16 cellular contexts compared by ENCODE assay signal in genomic region chr1:205782627-205783470, GRCh38. TPM values are rescaled to one million over a fixed set of nuclear protein-coding genes. Genes with fewer than 3 reads are reported as not detected.
DNase-seq lines count a peak whose midpoint lies in the region; ATAC-seq and TF ChIP-seq lines count a peak whose summit lies in the region.
"Had no signal": no experiment of that assay in that cellular context is flagged by ENCODE, and none has a peak within 500 bp of the region (broad histone marks: within the 10 kb centered on the region; RNA-seq: fewer than 3 reads in every experiment).

No MANE protein-coding gene starts in this region.

- peaks cover 4 to 9% (median 6%) of the 10 kb centered on the region in 4 donors for H3K4me1 Mint-ChIP-seq in CD4-positive, CD25-positive, alpha-beta regulatory T cell
- H3K4me1 Mint-ChIP-seq in activated T-helper 1 cell treated with anti-CD3 and anti-CD28 coated beads, Interleukin-12 subunit alpha, Interleukin-12 subunit beta, Interleukin-2, Interleukin-4 antibody, amounts not matched to agents 30 ng/mL and 10 ng/mL and 1 ng/mL, durations not matched to agents 14 hours and 24 hours and 36 hours (ENCODE audit: low read depth): peaks cover 22% of the 10 kb centered on the region
- no peaks in the 10 kb centered on the region for H3K4me1 Mint-ChIP-seq in glutamatergic neuron (ENCODE audit: low read depth, unreplicated experiment)

- intact Hi-C loops in activated T-helper 1 cell treated with anti-CD3 and anti-CD28 coated beads, Interleukin-12 subunit alpha, Interleukin-12 subunit beta, Interleukin-2, Interleukin-4 antibody, amounts not matched to agents 30 ng/mL and 10 ng/mL and 1 ng/mL, durations not matched to agents 14 hours and 24 hours and 36 hours (cut with micrococcal nuclease): loop anchor here (2.0 kb wide), 1 partner anchor 124 kb away; no protein-coding TSS in a partner anchor

- no peak for TF ChIP-seq CTCF in glutamatergic neuron (IDR thresholded peaks at IDR 0.05; ENCODE audit: partially characterized antibody, unreplicated experiment)

- H3K36me3 ChIP-seq in CD4-positive, CD25-positive, alpha-beta regulatory T cell (ENCODE audit: control insufficient read depth, insufficient read depth, low read length): no peaks in the 10 kb centered on the region
- H3K36me3 ChIP-seq: transverse colon had no signal

- no peaks in the 10 kb centered on the region for H3K27me3 Mint-ChIP-seq in CD4-positive, CD25-positive, alpha-beta regulatory T cell
- H3K27me3 Mint-ChIP-seq in activated T-helper 1 cell treated with anti-CD3 and anti-CD28 coated beads, Interleukin-12 subunit alpha, Interleukin-12 subunit beta, Interleukin-2, Interleukin-4 antibody, amounts not matched to agents 30 ng/mL and 10 ng/mL and 1 ng/mL, durations not matched to agents 14 hours and 24 hours and 36 hours (ENCODE audit: insufficient read depth): no peaks in the 10 kb centered on the region
- peaks cover 4% of the 10 kb centered on the region for H3K27me3 Mint-ChIP-seq in glutamatergic neuron (ENCODE audit: unreplicated experiment)
- H3K27me3 Mint-ChIP-seq: progenitor cell of endocrine pancreas had no signal

- H3K4me3 Mint-ChIP-seq in CD4-positive, CD25-positive, alpha-beta regulatory T cell: no peak overlapping the region
- H3K4me3 Mint-ChIP-seq in activated T-helper 1 cell treated with anti-CD3 and anti-CD28 coated beads, Interleukin-12 subunit alpha, Interleukin-12 subunit beta, Interleukin-2, Interleukin-4 antibody, amounts not matched to agents 30 ng/mL and 10 ng/mL and 1 ng/mL, durations not matched to agents 14 hours and 24 hours and 36 hours: no peak overlapping the region
- no peak overlapping the region for H3K4me3 Mint-ChIP-seq in glutamatergic neuron (ENCODE audit: unreplicated experiment)

- no peak overlapping the region for H3K4me3 ChIP-seq in CD4-positive, CD25-positive, alpha-beta regulatory T cell (ENCODE audit: low read depth, low read length)
- H3K4me3 ChIP-seq: mucosa of descending colon, transverse colon had no signal

- H3K27me3 ChIP-seq in CD4-positive, CD25-positive, alpha-beta regulatory T cell (ENCODE audit: control insufficient read depth, insufficient read depth, low read length): no peaks in the 10 kb centered on the region
- H3K27me3 ChIP-seq: transverse colon had no signal

- in situ Hi-C loops in ACHN (cut with HindIII; ENCODE audit: low pct_ligation_motif_present, low pct_unique_long_range_greater_than_20kb, low sequenced_read_pairs): no loop called here

- H3K9me3 ChIP-seq in CD4-positive, CD25-positive, alpha-beta regulatory T cell (ENCODE audit: control insufficient read depth in 2 of 2, low read length in 2 of 2): no peaks in the 10 kb centered on the region
- H3K9me3 ChIP-seq: mucosa of descending colon, transverse colon had no signal

- no peak overlapping the region for H3K27ac ChIP-seq in CD4-positive, CD25-positive, alpha-beta regulatory T cell (ENCODE audit: insufficient read depth, low read length, poor library complexity, severe bottlenecking)
- H3K27ac ChIP-seq: transverse colon had no signal

- ATAC-seq in CD4-positive, CD25-positive, alpha-beta regulatory T cell (ENCODE audit: low read depth in 2 of 2): peak; percentile 50 to 87
- no peak for ATAC-seq in GM18858 (IDR thresholded peaks at IDR 0.05; ENCODE audit: unreplicated experiment)
- ATAC-seq: HCT116, mucosa of descending colon had no signal

- H3K4me1 ChIP-seq in CD4-positive, CD25-positive, alpha-beta regulatory T cell (ENCODE audit: control insufficient read depth, insufficient read depth, low read length, poor library complexity, severe bottlenecking): peaks cover 6% of the 10 kb centered on the region
- H3K4me1 ChIP-seq: transverse colon had no signal

- DNase-seq in ACHN: peak; percentile 54
- DNase-seq in CD4-positive, CD25-positive, alpha-beta regulatory T cell: peak in 2 of 3 donors; percentile 23 to 83
- no peak for DNase-seq in activated T-helper 1 cell treated with anti-CD3 and anti-CD28 coated beads, Interleukin-12 subunit alpha, Interleukin-12 subunit beta, Interleukin-2, Interleukin-4 antibody, amounts not matched to agents 30 ng/mL and 10 ng/mL and 1 ng/mL, durations not matched to agents 14 hours and 24 hours and 36 hours (ENCODE audit: low spot score)
- peak; percentile 55 for DNase-seq in kidney tubule cell (ENCODE audit: low spot score)
- DNase-seq in glutamatergic neuron: no peak
- DNase-seq in GM19240 (ENCODE audit: insufficient read length, low spot score): no peak
- DNase-seq in OCI-M2 (lab: John Stamatoyannopoulos, UW; ENCODE audit: unreplicated experiment): no peak
- DNase-seq: activated effector memory CD4-positive, alpha-beta T cell treated with anti-CD3 and anti-CD28 coated beads, Interleukin-2, amount 50 U/mL, for 16 hours; kidney; mucosa of descending colon; NCI-H2081 treated with DMSO at 0.1 percent for 48 hours; NCI-H774; transverse colon had no signal

- no peaks in the 10 kb centered on the region for H3K36me3 Mint-ChIP-seq in CD4-positive, CD25-positive, alpha-beta regulatory T cell
- H3K36me3 Mint-ChIP-seq in activated T-helper 1 cell treated with anti-CD3 and anti-CD28 coated beads, Interleukin-12 subunit alpha, Interleukin-12 subunit beta, Interleukin-2, Interleukin-4 antibody, amounts not matched to agents 30 ng/mL and 10 ng/mL and 1 ng/mL, durations not matched to agents 14 hours and 24 hours and 36 hours (ENCODE audit: low read depth): peaks cover 3% of the 10 kb centered on the region
- no peaks in the 10 kb centered on the region for H3K36me3 Mint-ChIP-seq in glutamatergic neuron (ENCODE audit: unreplicated experiment)

- H3K27ac Mint-ChIP-seq in CD4-positive, CD25-positive, alpha-beta regulatory T cell: peak overlapping the region in 2 of 3 donors; percentile 43 to 86
- peak overlapping the region; percentile 16 for H3K27ac Mint-ChIP-seq in activated T-helper 1 cell treated with anti-CD3 and anti-CD28 coated beads, Interleukin-12 subunit alpha, Interleukin-12 subunit beta, Interleukin-2, Interleukin-4 antibody, amounts not matched to agents 30 ng/mL and 10 ng/mL and 1 ng/mL, durations not matched to agents 14 hours and 24 hours and 36 hours
- H3K27ac Mint-ChIP-seq in glutamatergic neuron (ENCODE audit: unreplicated experiment): no peak overlapping the region
- H3K27ac Mint-ChIP-seq: progenitor cell of endocrine pancreas had no signal

- peaks cover 0 to 2% (median 0%) of the 10 kb centered on the region in 7 donors for H3K9me3 Mint-ChIP-seq in CD4-positive, CD25-positive, alpha-beta regulatory T cell
- no peaks in the 10 kb centered on the region for H3K9me3 Mint-ChIP-seq in activated T-helper 1 cell treated with anti-CD3 and anti-CD28 coated beads, Interleukin-12 subunit alpha, Interleukin-12 subunit beta, Interleukin-2, Interleukin-4 antibody, amounts not matched to agents 30 ng/mL and 10 ng/mL and 1 ng/mL, durations not matched to agents 14 hours and 24 hours and 36 hours
- H3K9me3 Mint-ChIP-seq in glutamatergic neuron (ENCODE audit: unreplicated experiment): no peaks in the 10 kb centered on the region

RNA-seq across cellular contexts. Expression of gene RAB29, which starts 7.6 kb away (rescaled TPM):
- 37.0 TPM for total RNA-seq in CD4-positive, CD25-positive, alpha-beta regulatory T cell
- 100 to 1,000 TPM in 1 of 4 donors, 10 to 100 TPM in 3; 94.9 to 119 (median 98.6) TPM for polyA plus RNA-seq in CD4-positive, CD25-positive, alpha-beta regulatory T cell
- 37.2 and 38.1 TPM in 2 replicates for total RNA-seq in activated T-helper 1 cell treated with anti-CD3 and anti-CD28 coated beads, Interleukin-12 subunit alpha, Interleukin-12 subunit beta, Interleukin-2, Interleukin-4 antibody, amounts not matched to agents 30 ng/mL and 10 ng/mL and 1 ng/mL, durations not matched to agents 14 hours and 24 hours and 36 hours
- 1.7 TPM for total RNA-seq in glutamatergic neuron (ENCODE audit: unreplicated experiment)

RNA-seq across cellular contexts. Expression of gene SLC41A1, which starts 30.1 kb away (rescaled TPM):
- 33.2 TPM for total RNA-seq in CD4-positive, CD25-positive, alpha-beta regulatory T cell
- 10 to 100 TPM; 10.8 to 18.5 (median 13.4) TPM for polyA plus RNA-seq in CD4-positive, CD25-positive, alpha-beta regulatory T cell
- total RNA-seq in activated T-helper 1 cell treated with anti-CD3 and anti-CD28 coated beads, Interleukin-12 subunit alpha, Interleukin-12 subunit beta, Interleukin-2, Interleukin-4 antibody, amounts not matched to agents 30 ng/mL and 10 ng/mL and 1 ng/mL, durations not matched to agents 14 hours and 24 hours and 36 hours: 33.9 and 34.8 TPM in 2 replicates
- total RNA-seq in glutamatergic neuron (ENCODE audit: unreplicated experiment): 6.2 TPM

RNA-seq across cellular contexts. Expression of gene NUCKS1, which starts 32.9 kb away (rescaled TPM):
- total RNA-seq in CD4-positive, CD25-positive, alpha-beta regulatory T cell: 72.0 TPM
- polyA plus RNA-seq in CD4-positive, CD25-positive, alpha-beta regulatory T cell: 10 to 100 TPM; 12.9 to 15.8 (median 13.3) TPM
- total RNA-seq in activated T-helper 1 cell treated with anti-CD3 and anti-CD28 coated beads, Interleukin-12 subunit alpha, Interleukin-12 subunit beta, Interleukin-2, Interleukin-4 antibody, amounts not matched to agents 30 ng/mL and 10 ng/mL and 1 ng/mL, durations not matched to agents 14 hours and 24 hours and 36 hours: 146 and 147 TPM in 2 replicates
- total RNA-seq in glutamatergic neuron (ENCODE audit: unreplicated experiment): 124 TPM

Comparison
In these comparisons a context has a peak if more than half of its experiments do, and no peak if none do; other contexts are left out.
1. DNase-seq: peak in ACHN (single experiment), CD4-positive, CD25-positive, alpha-beta regulatory T cell (2 of 3) and kidney tubule cell (single experiment); none in activated T-helper 1 cell treated with anti-CD3 and anti-CD28 coated beads, Interleukin-12 subunit alpha, Interleukin-12 subunit beta, Interleukin-2, Interleukin-4 antibody, amounts not matched to agents 30 ng/mL and 10 ng/mL and 1 ng/mL, durations not matched to agents 14 hours and 24 hours and 36 hours (single experiment), glutamatergic neuron (single experiment), GM19240 (single experiment) and OCI-M2 (single experiment).
2. RNA of gene RAB29, which starts 7.6 kb away (total RNA-seq): 37.2 to 38.1 TPM in activated T-helper 1 cell treated with anti-CD3 and anti-CD28 coated beads, Interleukin-12 subunit alpha, Interleukin-12 subunit beta, Interleukin-2, Interleukin-4 antibody, amounts not matched to agents 30 ng/mL and 10 ng/mL and 1 ng/mL, durations not matched to agents 14 hours and 24 hours and 36 hours and 37.0 TPM in CD4-positive, CD25-positive, alpha-beta regulatory T cell (single experiment); 1.7 TPM in glutamatergic neuron (single experiment); every median in the first group is over 10 times any median in the second.